Comparison of ENCODE assay signal across 1 cellular context in genomic region chr17:81295678-81296381, GRCh38.
A peak's percentile ranks its signal among the peaks of the same experiment; 100 is the strongest.
TF ChIP-seq lines count a peak whose summit lies in the region.

No MANE protein-coding gene starts in this region.

TF ChIP-seq in HepG2, 621 proteins besides CTCF, POLR2A, EP300 and RAD21 (continues in another document):
- TF ChIP-seq SP1 (IDR thresholded peaks at IDR 0.05) = no peak
- no peak for TF ChIP-seq SP1 (CRISPR knock-in tag; IDR thresholded peaks at IDR 0.05)
- no peak for TF ChIP-seq ZNF670 (CRISPR knock-in tag; IDR thresholded peaks at IDR 0.05; ENCODE audit: borderline replicate concordance)
- no peak for TF ChIP-seq XRCC5 (optimal IDR thresholded peaks at IDR 0.05; ENCODE audit: low read length)
- TF ChIP-seq FOSL2 (CRISPR knock-in tag; IDR thresholded peaks at IDR 0.05) = no peak
- no peak for TF ChIP-seq HOMEZ (CRISPR knock-in tag; IDR thresholded peaks at IDR 0.05; ENCODE audit: low read depth)
- TF ChIP-seq THAP11 (CRISPR knock-in tag; IDR thresholded peaks at IDR 0.05) = no peak
- TF ChIP-seq RBFOX2 (IDR thresholded peaks at IDR 0.05; ENCODE audit: low read depth, low read length) = no peak
- TF ChIP-seq ZBTB38 (CRISPR knock-in tag; IDR thresholded peaks at IDR 0.05) = no peak
- TF ChIP-seq ADNP (CRISPR knock-in tag; IDR thresholded peaks at IDR 0.05) = peak; percentile 84
- TF ChIP-seq E2F5 (CRISPR knock-in tag; conservative IDR thresholded peaks at IDR 0.05) = no peak
- no peak for TF ChIP-seq ZNF552 (CRISPR knock-in tag; IDR thresholded peaks at IDR 0.05; ENCODE audit: borderline replicate concordance)
- TF ChIP-seq ETV5 (CRISPR knock-in tag; IDR thresholded peaks at IDR 0.05; ENCODE audit: borderline replicate concordance) = no peak; the same call in 1 of the 2 replicates
- TF ChIP-seq KIAA2018 (CRISPR knock-in tag; IDR thresholded peaks at IDR 0.05; ENCODE audit: borderline replicate concordance) = no peak
- TF ChIP-seq KAT8 (CRISPR knock-in tag; IDR thresholded peaks at IDR 0.05) = no peak
- no peak for TF ChIP-seq PATZ1 (CRISPR knock-in tag; IDR thresholded peaks at IDR 0.05)
- no peak for TF ChIP-seq LBX2 (CRISPR knock-in tag; IDR thresholded peaks at IDR 0.05; ENCODE audit: borderline replicate concordance)
- TF ChIP-seq ZNF547 (CRISPR knock-in tag; IDR thresholded peaks at IDR 0.05) = no peak
- TF ChIP-seq ZSCAN29 (CRISPR knock-in tag; conservative IDR thresholded peaks at IDR 0.05) = no peak; the same call in 1 of the 2 replicates
- 0 out of 2 replicates have a peak, but pooled peaks have one; percentile 4 for TF ChIP-seq CBX5 (CRISPR knock-in tag; IDR thresholded peaks at IDR 0.05; ENCODE audit: borderline replicate concordance)
- TF ChIP-seq TFDP2 (CRISPR knock-in tag; IDR thresholded peaks at IDR 0.05) = no peak
- TF ChIP-seq SRY (CRISPR knock-in tag; IDR thresholded peaks at IDR 0.05) = no peak
- no peak for TF ChIP-seq HBP1 (CRISPR knock-in tag; IDR thresholded peaks at IDR 0.05; ENCODE audit: low read depth)
- no peak for TF ChIP-seq DMAP1 (CRISPR knock-in tag; IDR thresholded peaks at IDR 0.05)
- no peak for TF ChIP-seq ZNF10 (CRISPR knock-in tag; IDR thresholded peaks at IDR 0.05; ENCODE audit: borderline replicate concordance, low read depth)
- TF ChIP-seq ZSCAN25 (CRISPR knock-in tag; IDR thresholded peaks at IDR 0.05) = no peak
- TF ChIP-seq NR3C1 (CRISPR knock-in tag; IDR thresholded peaks at IDR 0.05) = no peak
- 0 out of 2 replicates have a peak, but pooled peaks have one; percentile 79 for TF ChIP-seq ZNF17 (CRISPR knock-in tag; IDR thresholded peaks at IDR 0.05)
- peak; percentile 93; the same call in 1 of the 2 replicates for TF ChIP-seq ZSCAN30 (CRISPR knock-in tag; IDR thresholded peaks at IDR 0.05)
- no peak for TF ChIP-seq ZNF256 (CRISPR knock-in tag; conservative IDR thresholded peaks at IDR 0.05)
- TF ChIP-seq ZUFSP (CRISPR knock-in tag; IDR thresholded peaks at IDR 0.05; ENCODE audit: borderline replicate concordance) = no peak
- TF ChIP-seq NFKBIZ (CRISPR knock-in tag; IDR thresholded peaks at IDR 0.05) = no peak; the same call in 1 of the 2 replicates
- TF ChIP-seq MXI1 (IDR thresholded peaks at IDR 0.05; ENCODE audit: borderline replicate concordance, low read depth, low read length) = no peak
- no peak for TF ChIP-seq GTF2F1 (IDR thresholded peaks at IDR 0.05; ENCODE audit: low read length)
- TF ChIP-seq TFDP1 (CRISPR knock-in tag; IDR thresholded peaks at IDR 0.05; ENCODE audit: borderline replicate concordance) = no peak
- no peak for TF ChIP-seq CCDC6 (CRISPR knock-in tag; IDR thresholded peaks at IDR 0.05)
- 0 out of 2 replicates have a peak, but pooled peaks have one; percentile 54 for TF ChIP-seq ZNF572 (CRISPR knock-in tag; IDR thresholded peaks at IDR 0.05)
- no peak for TF ChIP-seq EHMT2 (IDR thresholded peaks at IDR 0.05; ENCODE audit: borderline replicate concordance, low read depth, low read length)
- TF ChIP-seq SMAD3 (CRISPR knock-in tag; IDR thresholded peaks at IDR 0.05) = no peak
- no peak for TF ChIP-seq ZFP36L1 (CRISPR knock-in tag; IDR thresholded peaks at IDR 0.05)
- no peak for TF ChIP-seq ETV6 (CRISPR knock-in tag; conservative IDR thresholded peaks at IDR 0.05)
- TF ChIP-seq ZNF263 (CRISPR knock-in tag; IDR thresholded peaks at IDR 0.05) = peak; percentile 75
- TF ChIP-seq ELF1 (CRISPR knock-in tag; IDR thresholded peaks at IDR 0.05) = no peak
- no peak for TF ChIP-seq ONECUT2 (CRISPR knock-in tag; IDR thresholded peaks at IDR 0.05)
- no peak for TF ChIP-seq MLLT10 (CRISPR knock-in tag; IDR thresholded peaks at IDR 0.05)
- 0 out of 2 replicates have a peak, but pooled peaks have one; percentile 1 for TF ChIP-seq ZNF776 (CRISPR knock-in tag; IDR thresholded peaks at IDR 0.05)
- no peak for TF ChIP-seq HNRNPUL1 (IDR thresholded peaks at IDR 0.05; ENCODE audit: low read depth, low read length)
- no peak for TF ChIP-seq DR1 (CRISPR knock-in tag; IDR thresholded peaks at IDR 0.05)
